Comparison of ENCODE assay signal across 9 cellular contexts in the genomic region with DNA sequence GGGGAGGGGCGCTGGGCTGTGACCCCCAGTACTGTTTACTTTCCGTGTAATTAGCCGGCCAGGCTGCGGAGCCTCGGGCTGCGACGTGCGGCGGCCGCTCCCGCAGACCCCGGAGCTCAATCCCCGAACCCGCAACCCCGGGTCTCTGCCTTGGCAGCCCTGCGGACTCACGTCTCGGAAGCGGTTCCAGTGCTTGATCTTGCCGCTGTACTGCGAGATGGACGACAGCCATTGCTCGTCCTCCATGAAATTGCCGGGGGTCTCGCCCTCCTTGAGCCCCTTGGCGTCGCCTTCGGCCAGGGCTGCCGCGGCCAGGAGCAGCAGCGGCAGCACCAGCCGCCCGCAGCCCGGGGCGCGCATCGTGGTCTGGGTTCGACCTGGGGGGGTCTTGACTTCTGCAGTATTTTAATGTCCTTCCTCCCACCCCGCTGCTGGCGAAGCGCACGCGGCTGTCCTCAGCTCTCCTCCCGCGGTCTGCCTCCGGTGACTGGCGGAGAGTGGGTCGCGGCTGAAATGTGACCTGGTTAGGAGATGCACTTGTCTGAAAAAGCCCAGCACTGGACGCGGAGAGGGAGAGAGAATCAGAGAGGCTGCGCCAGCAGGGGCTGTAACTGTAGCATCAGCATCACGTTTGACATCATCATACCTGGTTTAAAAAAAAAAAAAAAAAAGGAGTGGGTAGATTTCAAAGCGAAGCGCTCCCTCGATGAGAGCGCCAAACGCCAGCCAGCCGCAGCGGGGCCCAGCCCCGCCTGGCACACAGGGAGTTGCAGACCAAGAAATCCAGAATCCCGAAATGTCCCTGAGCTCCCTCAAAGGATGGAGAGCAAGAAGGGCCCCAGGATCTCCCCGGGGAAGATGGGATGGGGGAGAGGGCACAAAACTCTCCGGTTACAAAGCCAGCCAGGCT. TPM values are rescaled to one million over a fixed set of nuclear protein-coding genes. Genes with fewer than 3 reads are reported as not detected.
A peak's percentile ranks its signal among the peaks of the same experiment; 100 is the strongest.
DNase-seq lines count a peak whose midpoint lies in the region; ATAC-seq, FAIRE-seq and TF ChIP-seq lines count a peak whose summit lies in the region.
"Had no signal": no experiment of that assay in that cellular context is flagged by ENCODE, and none has a peak within 500 bp of the region (broad histone marks: within the 10 kb centered on the region; RNA-seq: fewer than 3 reads in every experiment).

Gene SPOCK2 (minus strand): TSS at position 583 of the 910 bp plus-strand sequence. CDS start 223 bp downstream, at position 360.

- peak; percentile 69 for DNase-seq in NCI-H1092 treated with DMSO at 0.1 percent for 48 hours (lab: John Stamatoyannopoulos, UW)
- no peak for DNase-seq in NCI-H1092 (lab: John Stamatoyannopoulos, UW)
- DNase-seq in activated CD8-positive, alpha-beta memory T cell treated with anti-CD3 and anti-CD28 coated beads for 4 hours (ENCODE audit: low read depth in 2 of 2) = peak; percentile 23 to 40
- DNase-seq in H1 (ENCODE audit: low read depth in 1 of 2, low spot score in 2 of 2) = peak in 1 of 2 experiments; percentile 70
- DNase-seq in stimulated activated naive CD4-positive, alpha-beta T cell treated with Interleukin-2 at 50 U/mL for 16 hours (lab: John Stamatoyannopoulos, UW) = peak; percentile 69

- H3K9me3 ChIP-seq in H1 (ENCODE audit: insufficient read depth in 2 of 2, low read depth in 1 of 2, low read length in 1 of 2) (no peaks in the 10 kb centered on the region), muscle layer of duodenum (ENCODE audit: control insufficient read depth in 1 of 2, low read length in 2 of 2) (no peaks in the 10 kb centered on the region)
- H3K9me3 ChIP-seq: A549 had no signal

- H3K9ac ChIP-seq in H1 (replicated peaks in 1 of 4; ENCODE audit: extremely low read depth in 1 of 4, low read depth in 3 of 4, low read length in 3 of 4) = no peak within 1 kb of the TSS

- H4K8ac ChIP-seq in H1 (ENCODE audit: extremely low read depth, insufficient read depth, low read length) = peak within 1 kb of the TSS; percentile 0; the same call in 1 of the 2 replicates

- no peak within 1 kb of the TSS for H3K14ac ChIP-seq in H1 (ENCODE audit: insufficient read length)

- no peak within 1 kb of the TSS for H3K56ac ChIP-seq in H1 (replicated peaks; ENCODE audit: insufficient read length, low read depth, low read length)

- POLR2A ChIA-PET in H1 (lab: Charles Lee; ENCODE audit: partially characterized antibody) = interaction anchor here (0.6 to 2.5 kb wide), 10 partner anchors 9 to 266 kb away, joined by 3 to 13 read pairs (median 3); partner anchors contain the start of gene DDIT4

- no peaks in the 10 kb centered on the region; a peak in 1 of 8 replicates for H3K36me3 ChIP-seq in H1 (ENCODE audit: control insufficient read depth in 2 of 4, insufficient read depth in 4 of 4, low read length in 3 of 4)
- peaks cover 0 to 5% of the 10 kb centered on the region in 2 donors for H3K36me3 ChIP-seq in muscle layer of duodenum (ENCODE audit: control insufficient read depth in 1 of 2, insufficient read depth in 2 of 2, low read length in 2 of 2)

- no peak within 1 kb of the TSS for H2BK20ac ChIP-seq in H1 (ENCODE audit: low read length)

- H3K23me2 ChIP-seq in H1 (ENCODE audit: low read depth, low read length) = peaks cover 8% of the 10 kb centered on the region; the same call in 1 of the 2 replicates

- H3K79me2 ChIP-seq in H1 (ENCODE audit: control insufficient read depth in 1 of 2, insufficient read depth in 2 of 2, low read length in 2 of 2) = no peaks in the 10 kb centered on the region

- H3K27me3 ChIP-seq in H1 (replicated peaks in 1 of 4; ENCODE audit: control insufficient read depth in 3 of 4, extremely low read depth in 1 of 4, insufficient read depth in 3 of 4, low read length in 3 of 4) = peaks cover 19 to 50% (median 45%) of the 10 kb centered on the region in 4 experiments
- H3K27me3 ChIP-seq in muscle layer of duodenum (ENCODE audit: low read depth, low read length) = peaks cover 14% of the 10 kb centered on the region

- H3K79me1 ChIP-seq in H1 (ENCODE audit: low read depth, low read length) = no peaks in the 10 kb centered on the region

- no peak within 1 kb of the TSS for H2BK120ac ChIP-seq in H1 (replicated peaks; ENCODE audit: low read depth, low read length)

- H2BK12ac ChIP-seq in H1 (ENCODE audit: low read depth, low read length) = 0 out of 2 replicates have a peak within 1 kb of the TSS, but pooled peaks have one; percentile 42

- FAIRE-seq in H1 (lab: Jason Lieb, UNC) = no peak
- FAIRE-seq: A549 had no signal

- no peak within 1 kb of the TSS for H4K91ac ChIP-seq in H1 (replicated peaks; ENCODE audit: insufficient read length, low read length)

- WGBS in H1 (ENCODE audit: extremely low coverage in 1 of 2, insufficient coverage in 1 of 2, insufficient read length in 1 of 2, insufficient replicate concordance in 2 of 2, low coverage in 1 of 2, low lambda C conversion rate in 2 of 2, missing lambda C conversion rate in 1 of 2), 2 experiments = 5% methylated on average over 60 of the region's 64 CpGs; no CpG with 5 or more reads in 1 of the 2 experiments

- CTCF ChIA-PET in H1 (lab: Charles Lee; ENCODE audit: partially characterized antibody) = interaction anchor here (0.7 to 3.8 kb wide), 9 partner anchors 7 to 49 kb away, joined by 3 to 13 read pairs (median 3); no protein-coding TSS in a partner anchor

- no peaks in the 10 kb centered on the region for H4K20me1 ChIP-seq in H1 (replicated peaks in 1 of 2; ENCODE audit: control insufficient read depth in 1 of 2, insufficient read depth in 2 of 2, low read length in 2 of 2)

- no peak within 1 kb of the TSS for H3K4ac ChIP-seq in H1 (replicated peaks; ENCODE audit: insufficient read length, low read depth, low read length)

- H3K18ac ChIP-seq in H1 (ENCODE audit: extremely low read depth, low read length) = peak within 1 kb of the TSS; percentile 41

- H3K4me2 ChIP-seq in H1 (ENCODE audit: insufficient read depth in 1 of 2, low read depth in 2 of 2, low read length in 2 of 2) = peak within 1 kb of the TSS; percentile 76 to 82
- H3K4me2 ChIP-seq: A549 had no signal

- H4K5ac ChIP-seq in H1 (ENCODE audit: insufficient read length, low read depth, low read length) = no peak within 1 kb of the TSS

- peak within 1 kb of the TSS; percentile 20; the same call in 1 of the 2 replicates for H2BK5ac ChIP-seq in H1 (ENCODE audit: low read depth, low read length)

- peaks cover 3 to 22% (median 11%) of the 10 kb centered on the region in 4 experiments for H3K4me1 ChIP-seq in H1 (replicated peaks in 1 of 4; ENCODE audit: control insufficient read depth in 3 of 4, insufficient read depth in 4 of 4, low read length in 3 of 4)
- H3K4me1 ChIP-seq in muscle layer of duodenum (ENCODE audit: control insufficient read depth in 1 of 2, insufficient read depth in 2 of 2, low read length in 2 of 2) = peaks cover 0 to 20% of the 10 kb centered on the region in 2 donors

- TF ChIP-seq RAD21 in H1 (IDR thresholded peaks at IDR 0.05 in 1 of 2, conservative IDR thresholded peaks at IDR 0.05 in 1 of 2; ENCODE audit: low read depth in 2 of 2, low read length in 2 of 2) = no peak

- no peak within 1 kb of the TSS for H3K27ac ChIP-seq in H1 (ENCODE audit: low read depth, low read length)
- H3K27ac ChIP-seq in muscle layer of duodenum (ENCODE audit: low read length) = no peak within 1 kb of the TSS
- H3K27ac ChIP-seq: A549 had no signal

- no peak for TF ChIP-seq EP300 in H1 (IDR thresholded peaks at IDR 0.05; ENCODE audit: borderline replicate concordance in 1 of 2, low read depth in 2 of 2, low read length in 2 of 2)

- H2AK5ac ChIP-seq in H1 (ENCODE audit: low read depth, low read length) = no peak within 1 kb of the TSS

- H3K4me3 ChIP-seq in H1 (ENCODE audit: extremely low read depth in 1 of 4, insufficient read depth in 2 of 4, low read depth in 3 of 4, low read length in 4 of 4) = peak within 1 kb of the TSS; percentile 49 to 60 (median 54)
- peak within 1 kb of the TSS; percentile 53 to 57 for H3K4me3 ChIP-seq in muscle layer of duodenum (ENCODE audit: low read depth in 1 of 2, low read length in 2 of 2)
- H3K4me3 ChIP-seq: A549 had no signal

- no peak for TF ChIP-seq CTCF in H1 (IDR thresholded peaks at IDR 0.05; ENCODE audit: control extremely low read depth in 1 of 3, insufficient read depth in 1 of 3, low read depth in 1 of 3, low read length in 3 of 3)

- no peak within 1 kb of the TSS for H2AFZ ChIP-seq in H1 (ENCODE audit: low read length)

- no peak within 1 kb of the TSS; the same call in 1 of the 2 replicates for H2BK15ac ChIP-seq in H1 (ENCODE audit: low read length)

- TF ChIP-seq POLR2A in H1 (IDR thresholded peaks at IDR 0.05; ENCODE audit: control extremely low read depth in 1 of 2, low read depth in 2 of 2, low read length in 2 of 2) = no peak

- ATAC-seq in GM21786 (IDR thresholded peaks at IDR 0.05; ENCODE audit: unreplicated experiment) (no peak), GM21515 (IDR thresholded peaks at IDR 0.05; ENCODE audit: unreplicated experiment) (no peak)
- ATAC-seq: A549 had no signal

- no peak within 1 kb of the TSS for H3K23ac ChIP-seq in H1 (ENCODE audit: insufficient read length)

TF ChIP-seq in H1, 55 proteins besides CTCF, POLR2A, EP300 and RAD21 (continues in another document):
- TF ChIP-seq SUZ12 (IDR thresholded peaks at IDR 0.05; ENCODE audit: low read length) = peak; percentile 94
- peak in 1 of 2 experiments; percentile 17; a peak in 1 of 4 replicates for TF ChIP-seq HDAC2 (IDR thresholded peaks at IDR 0.05; ENCODE audit: borderline replicate concordance in 1 of 2, low read depth in 2 of 2, low read length in 2 of 2)
- TF ChIP-seq RNF2 (IDR thresholded peaks at IDR 0.05; ENCODE audit: borderline replicate concordance, low read depth, low read length, missing control alignments, poor library complexity, severe bottlenecking) = no peak
- TF ChIP-seq ASH2L (IDR thresholded peaks at IDR 0.05; ENCODE audit: low read length) = no peak
- TF ChIP-seq JUN (IDR thresholded peaks at IDR 0.05; ENCODE audit: low read depth, low read length) = no peak
- peak; percentile 92 for TF ChIP-seq EZH2 (IDR thresholded peaks at IDR 0.05; ENCODE audit: low read depth, low read length, severe bottlenecking)
- TF ChIP-seq E2F6 (IDR thresholded peaks at IDR 0.05) = peak; percentile 29

RNA-seq across cellular contexts. Expression of gene SPOCK2, which starts in this region (rescaled TPM):
- total RNA-seq in H1 (2021; fragmentation: NEBNext Ultra II Directional; extraction: Animal tissue kit (Norgen Biotek cat#: 25700)) = 1.6 and 1.9 TPM in 2 replicates
- polyA plus RNA-seq in H1 (2011; rRNA removed) = 1.5 and 2.6 TPM in 2 replicates
- polyA plus RNA-seq in H1 (2011; cell fraction: cytosol; rRNA removed) = 2.2 TPM
- polyA plus RNA-seq in H1 (2011; cell fraction: nucleus; rRNA removed) = 2.9 TPM
- polyA plus RNA-seq in H1 (2012, experiment 1 of 2) = 0.66 to 1.3 TPM (median 0.98 TPM) in 4 replicates
- 0.63 TPM for polyA plus RNA-seq in H1 (2012, experiment 2 of 2)
- polyA plus RNA-seq in H1 (2013, experiment 1 of 2) = 2.2 TPM
- polyA plus RNA-seq in H1 (2013, experiment 2 of 2) = 2.1 TPM
- 1.1 TPM in 2 replicates for polyA minus RNA-seq in H1 (2011; rRNA and poly(A)+ RNA removed)
- polyA minus RNA-seq in H1 (2011; cell fraction: cytosol; rRNA and poly(A)+ RNA removed) = 0.73 TPM
- polyA minus RNA-seq in H1 (2011; cell fraction: nucleus; rRNA and poly(A)+ RNA removed) = 2.9 TPM
